In genomic region chr1:233599542-233600073, GRCh38 we compare ENCODE assay signal across 2 cellular contexts.
TF ChIP-seq lines count a peak whose summit lies in the region.

No MANE protein-coding gene starts in this region.

TF ChIP-seq in liver, 16 proteins besides CTCF, POLR2A, EP300 and RAD21:
- TF ChIP-seq ZBTB33 (IDR thresholded peaks at IDR 0.05) (no peak), SP1 (IDR thresholded peaks at IDR 0.05) (peak; percentile 2)

TF ChIP-seq in HepG2, 621 proteins besides CTCF, POLR2A, EP300 and RAD21:
- TF ChIP-seq GRHL1 (CRISPR knock-in tag; conservative IDR thresholded peaks at IDR 0.05) = no peak
- no peak for TF ChIP-seq TEAD3 (CRISPR knock-in tag; optimal IDR thresholded peaks at IDR 0.05; ENCODE audit: borderline replicate concordance)
- no peak for TF ChIP-seq ZMAT5 (CRISPR knock-in tag; IDR thresholded peaks at IDR 0.05; ENCODE audit: borderline replicate concordance, low read depth)
- TF ChIP-seq FIP1L1 (IDR thresholded peaks at IDR 0.05; ENCODE audit: borderline replicate concordance, insufficient read depth, low read depth, low read length) = no peak
- TF ChIP-seq DBP (CRISPR knock-in tag; IDR thresholded peaks at IDR 0.05; ENCODE audit: not compliant biosample characterization) = no peak
- no peak for TF ChIP-seq CHD2 (IDR thresholded peaks at IDR 0.05; ENCODE audit: low read depth, low read length)
- no peak for TF ChIP-seq ZNF280D (CRISPR knock-in tag; IDR thresholded peaks at IDR 0.05)
- no peak for TF ChIP-seq MIER3 (CRISPR knock-in tag; IDR thresholded peaks at IDR 0.05; ENCODE audit: borderline replicate concordance)
- no peak for TF ChIP-seq ERF (CRISPR knock-in tag; IDR thresholded peaks at IDR 0.05)
- TF ChIP-seq MEIS1 (CRISPR knock-in tag; IDR thresholded peaks at IDR 0.05; ENCODE audit: borderline replicate concordance) = no peak
- no peak for TF ChIP-seq RFXANK (CRISPR knock-in tag; IDR thresholded peaks at IDR 0.05)
- TF ChIP-seq MAFF (IDR thresholded peaks at IDR 0.05; ENCODE audit: low read depth, low read length) = no peak
- TF ChIP-seq ATF1 (CRISPR knock-in tag; IDR thresholded peaks at IDR 0.05) = no peak
